23 cellular contexts compared by ENCODE assay signal in genomic region chrY:12615732-12616450, GRCh38.
"Had no signal": no experiment of that assay in that cellular context is flagged by ENCODE, and none has a peak within 500 bp of the region (broad histone marks: within the 10 kb centered on the region; RNA-seq: fewer than 3 reads in every experiment).

No MANE protein-coding gene starts in this region.

- ATAC-seq: activated CD8-positive, alpha-beta T cell treated with anti-CD3 and anti-CD28 coated beads, Interleukin-2, amount 10 ng/mL, durations not matched to agents 7 days and 5 days; activated T-cell treated with anti-CD3 and anti-CD28 coated beads, Interleukin-2, amount 50 U/mL, for 4 hours; PC-3; T-helper 17 cell; WTC11 had no signal

- H3K27me3 Mint-ChIP-seq: activated naive CD8-positive, alpha-beta T cell; brain; central memory CD8-positive, alpha-beta T cell; T-helper 17 cell had no signal

- H3K27ac Mint-ChIP-seq: activated CD8-positive, alpha-beta T cell treated with anti-CD3 and anti-CD28 coated beads, Interleukin-2, amount 10 ng/mL, durations not matched to agents 7 days and 5 days; activated naive CD4-positive, alpha-beta T cell treated with anti-CD3 and anti-CD28 coated beads for 36 hours; activated naive CD8-positive, alpha-beta T cell; brain; T-helper 17 cell; WTC11 had no signal

- H3K36me3 Mint-ChIP-seq: brain had no signal

- DNase-seq: activated CD4-positive, alpha-beta T cell treated with anti-CD3 and anti-CD28 coated beads for 48 hours; activated CD4-positive, alpha-beta T cell treated with anti-CD3 and anti-CD28 coated beads, Interleukin-2, amount 50 U/mL, for 4 hours; activated CD4-positive, CD25-positive, alpha-beta regulatory T cell treated with anti-CD3 and anti-CD28 coated beads, Interleukin-2, amount 50 U/mL, for 72 hours; activated CD8-positive, alpha-beta memory T cell treated with anti-CD3 and anti-CD28 coated beads, Interleukin-2, amount 50 U/mL, for 48 hours; activated CD8-positive, alpha-beta T cell treated with anti-CD3 and anti-CD28 coated beads, Interleukin-2, amount 10 ng/mL, durations not matched to agents 7 days and 5 days; activated gamma-delta T cell; activated naive CD4-positive, alpha-beta T cell treated with anti-CD3 and anti-CD28 coated beads for 36 hours; activated T-cell treated with anti-CD3 and anti-CD28 coated beads, Interleukin-2, amount 50 U/mL, for 4 hours; amygdala; NCI-H1105; NCI-H1436; NCI-H1694 treated with DMSO at 0.1 percent for 48 hours; NCI-H2029 treated with DMSO at 0.1 percent for 48 hours; NCI-H510A treated with DMSO at 0.1 percent for 48 hours; NCI-H69; PC-3; SHP77 treated with DMSO at 0.1 percent for 48 hours; T-helper 17 cell; T-helper 9 cell had no signal

- H3K4me3 Mint-ChIP-seq: activated CD8-positive, alpha-beta T cell treated with anti-CD3 and anti-CD28 coated beads, Interleukin-2, amount 10 ng/mL, durations not matched to agents 7 days and 5 days; activated naive CD4-positive, alpha-beta T cell treated with anti-CD3 and anti-CD28 coated beads for 36 hours; activated naive CD8-positive, alpha-beta T cell; activated T-cell treated with anti-CD3 and anti-CD28 coated beads, Interleukin-2, amount 50 U/mL, for 4 hours; brain; central memory CD8-positive, alpha-beta T cell; T-helper 17 cell; WTC11 had no signal

- H3K4me1 Mint-ChIP-seq: brain, WTC11 had no signal
